ENCODE assay signal across 22 cellular contexts in genomic region chr7:41000042-41000441, GRCh38.
DNase-seq lines count a peak whose midpoint lies in the region; ATAC-seq, FAIRE-seq and TF ChIP-seq lines count a peak whose summit lies in the region.
"Had no signal": no experiment of that assay in that cellular context is flagged by ENCODE, and none has a peak within 500 bp of the region (broad histone marks: within the 10 kb centered on the region; RNA-seq: fewer than 3 reads in every experiment).

No MANE protein-coding gene starts in this region.

- POLR2A ChIA-PET in IMR-90 (lab: Charles Lee; ENCODE audit: unreplicated experiment) = no interaction called here

- H3K79me2 ChIP-seq in trophoblast cell (ENCODE audit: control insufficient read depth, insufficient read depth, low read length, poor library complexity) = peaks cover 2% of the 10 kb centered on the region

- no peak overlapping the region for H3K27ac ChIP-seq in IMR-90 (ENCODE audit: insufficient read depth, low read length)
- H3K27ac ChIP-seq in trophoblast cell (ENCODE audit: low read depth, low read length) = no peak overlapping the region
- H3K27ac ChIP-seq in small intestine (ENCODE audit: low read depth in 1 of 2, low read length in 1 of 2) = no peak overlapping the region
- H3K27ac ChIP-seq: BLaER1 had no signal

- H4K12ac ChIP-seq in trophoblast cell (ENCODE audit: low read depth, low read length) = no peak overlapping the region

- intact Hi-C loops in IMR-90 (cut with micrococcal nuclease) = no loop called here

- H4K8ac ChIP-seq in IMR-90 (ENCODE audit: low read depth in 2 of 2, low read length in 2 of 2) (no peak overlapping the region), trophoblast cell (ENCODE audit: low read depth, low read length) (no peak overlapping the region)

- DNase-seq in HTR-8/SVneo (ENCODE audit: insufficient read length, low spot score) (no peak), IMR-90 (no peak), trophoblast cell (no peak), small intestine (no peak), DMS153 (lab: John Stamatoyannopoulos, UW) (no peak)
- DNase-seq: 8988T; ACHN; BE2C; C1 segment of cervical spinal cord; CD4-positive, alpha-beta memory T cell; CD4-positive, CD25-positive, alpha-beta regulatory T cell; CD8-positive, alpha-beta memory T cell; COR-L47; DMS 273 treated with DMSO at 0.1 percent for 48 hours; DMS79 treated with DMSO at 0.1 percent for 48 hours; GF-D8 had no signal

- no peak overlapping the region for H2BK5ac ChIP-seq in IMR-90 (ENCODE audit: low read depth, low read length, poor library complexity, severe bottlenecking)
- H2BK5ac ChIP-seq in trophoblast cell (ENCODE audit: low read depth, low read length, poor library complexity) = no peak overlapping the region

- no peak overlapping the region for H3K56ac ChIP-seq in IMR-90 (ENCODE audit: extremely low read depth, insufficient read depth, low read length)

- H4K91ac ChIP-seq in IMR-90 (ENCODE audit: insufficient read depth, low read depth, low read length) (no peak overlapping the region), trophoblast cell (ENCODE audit: low read depth, low read length) (no peak overlapping the region)

- no peaks in the 10 kb centered on the region for H3K36me3 ChIP-seq in IMR-90 (ENCODE audit: control insufficient read depth, insufficient read depth, low read length)
- no peaks in the 10 kb centered on the region for H3K36me3 ChIP-seq in trophoblast cell (ENCODE audit: control insufficient read depth in 1 of 2, insufficient read depth in 2 of 2, low read length in 2 of 2)
- H3K36me3 ChIP-seq in small intestine (ENCODE audit: control insufficient read depth in 2 of 2, insufficient read depth in 2 of 2, low read length in 2 of 2) = no peaks in the 10 kb centered on the region
- H3K36me3 ChIP-seq: BE2C, BLaER1 had no signal

- CTCF ChIA-PET in IMR-90 (lab: Yijun Ruan, JAX) = no interaction called here

- H3K9me1 ChIP-seq in IMR-90 (ENCODE audit: insufficient read depth, low read length) = peaks cover 9% of the 10 kb centered on the region

- in situ Hi-C loops in IMR-90 (cut with MboI; ENCODE audit: low sequenced_read_pairs) = no loop called here

- TF ChIP-seq POLR2A in IMR-90 (IDR thresholded peaks at IDR 0.05; ENCODE audit: low read depth, low read length) = no peak

- no peak overlapping the region for H2BK12ac ChIP-seq in trophoblast cell (ENCODE audit: low read length)

- H3K18ac ChIP-seq in IMR-90 (ENCODE audit: low read depth, low read length) = no peak overlapping the region
- no peak overlapping the region for H3K18ac ChIP-seq in trophoblast cell (ENCODE audit: low read length)

- H2BK120ac ChIP-seq in IMR-90 (ENCODE audit: low read depth, low read length) (no peak overlapping the region), trophoblast cell (ENCODE audit: insufficient read depth, low read length, poor library complexity) (no peak overlapping the region)

- no peak overlapping the region for H2AFZ ChIP-seq in IMR-90 (replicated peaks; ENCODE audit: low read length, poor library complexity)
- H2AFZ ChIP-seq in trophoblast cell (ENCODE audit: insufficient read depth, low read length, poor library complexity) = no peak overlapping the region

- dilution Hi-C loops in IMR-90 (cut with HindIII; ENCODE audit: low sequenced_read_pairs, unreplicated experiment) = no loop called here

- no peak overlapping the region for H2BK15ac ChIP-seq in IMR-90 (ENCODE audit: low read depth, low read length)

- peak; percentile 63 for FAIRE-seq in HTR-8/SVneo (lab: Jason Lieb, UNC)
- no peak for FAIRE-seq in small intestine (lab: Jason Lieb, UNC)
- FAIRE-seq: A204.1, G401.6, GM12892, GM18507 had no signal

- H2AK9ac ChIP-seq in IMR-90 (replicated peaks; ENCODE audit: low read depth, low read length, poor library complexity) = no peak overlapping the region

- no CpG with 5 or more reads among the region's 5 CpGs for WGBS in IMR-90 (ENCODE audit: extremely low coverage in 2 of 2, insufficient read length in 1 of 2), 2 experiments
- WGBS in trophoblast cell (ENCODE audit: extremely low coverage, insufficient coverage, insufficient read length) = no CpG with 5 or more reads among the region's 5 CpGs
- WGBS in small intestine, 3 donors = 94 to 96% (median 96%) methylated on average over 5 of the region's 5 CpGs

- H3K4me3 ChIP-seq in IMR-90 (ENCODE audit: insufficient read depth, low read depth, low read length) (no peak overlapping the region), trophoblast cell (ENCODE audit: low read depth, low read length) (no peak overlapping the region), small intestine (ENCODE audit: low read depth in 1 of 2, low read length in 2 of 2) (no peak overlapping the region)
- H3K4me3 ChIP-seq: BLaER1 had no signal

- no peak overlapping the region for H3K14ac ChIP-seq in IMR-90 (replicated peaks; ENCODE audit: low read depth, low read length)
- H3K14ac ChIP-seq in trophoblast cell (ENCODE audit: low read length) = no peak overlapping the region

- H2BK20ac ChIP-seq in IMR-90 (ENCODE audit: low read depth, low read length) = no peak overlapping the region

- no peaks in the 10 kb centered on the region for H4K20me1 ChIP-seq in IMR-90 (ENCODE audit: insufficient read depth, low read length)
- H4K20me1 ChIP-seq: BLaER1 had no signal

- no peak overlapping the region for H4K5ac ChIP-seq in IMR-90 (ENCODE audit: low read depth, low read length)

- no peak for TF ChIP-seq CTCF in IMR-90 (conservative IDR thresholded peaks at IDR 0.05; ENCODE audit: low read depth, low read length)

- H3K27me3 ChIP-seq in IMR-90 (ENCODE audit: control insufficient read depth, insufficient read depth, low read length) = no peaks in the 10 kb centered on the region
- no peaks in the 10 kb centered on the region for H3K27me3 ChIP-seq in trophoblast cell (ENCODE audit: insufficient read depth, low read length)
- H3K27me3 ChIP-seq in small intestine (ENCODE audit: control insufficient read depth in 2 of 2, insufficient read depth in 2 of 2, low read length in 2 of 2) = no peaks in the 10 kb centered on the region
- H3K27me3 ChIP-seq: BE2C, BLaER1 had no signal

- H3K4me2 ChIP-seq in IMR-90 (ENCODE audit: low read depth, low read length) (no peak overlapping the region), trophoblast cell (ENCODE audit: low read length) (no peak overlapping the region)
- H3K4me2 ChIP-seq: BLaER1 had no signal

- no peak overlapping the region for H3K23ac ChIP-seq in IMR-90 (ENCODE audit: low read depth, low read length)
- H3K23ac ChIP-seq in trophoblast cell (ENCODE audit: low read length) = peak overlapping the region; percentile 19

- H3K9me3 ChIP-seq in IMR-90 (ENCODE audit: control insufficient read depth, insufficient read depth, low read length) (peaks cover 3% of the 10 kb centered on the region), trophoblast cell (ENCODE audit: insufficient read depth, low read depth, low read length) (no peaks in the 10 kb centered on the region), small intestine (ENCODE audit: control insufficient read depth, low read depth) (no peaks in the 10 kb centered on the region)
- H3K9me3 ChIP-seq: BE2C, BLaER1 had no signal

- H3K79me1 ChIP-seq in IMR-90 (ENCODE audit: low read depth in 1 of 2, low read length in 2 of 2) (peaks cover 0 to 5% of the 10 kb centered on the region in 2 experiments; a peak in 1 of 4 replicates), trophoblast cell (ENCODE audit: low read length) (peaks cover 22% of the 10 kb centered on the region)

- peak overlapping the region; percentile 77; the same call in 1 of the 2 replicates for H2AK5ac ChIP-seq in IMR-90 (ENCODE audit: low read depth, low read length)
- H2AK5ac ChIP-seq in trophoblast cell (ENCODE audit: low read length) = no peak overlapping the region

- BruUV-seq in IMR-90 (replicated peaks; lab: Mats Ljungman, UMichigan) = no TSS peak

- H3K4ac ChIP-seq in IMR-90 (ENCODE audit: low read depth, low read length) (no peak overlapping the region), trophoblast cell (ENCODE audit: low read depth, low read length) (no peak overlapping the region)

- no peak overlapping the region for H3K9ac ChIP-seq in IMR-90 (ENCODE audit: low read depth, low read length)
- no peak overlapping the region for H3K9ac ChIP-seq in trophoblast cell (ENCODE audit: low read length)
- H3K9ac ChIP-seq: BLaER1 had no signal

- ATAC-seq in IMR-90 (ENCODE audit: low read depth) = no peak
- no peak for ATAC-seq in GM21825 (IDR thresholded peaks at IDR 0.05; ENCODE audit: unreplicated experiment)

- H3K4me1 ChIP-seq in IMR-90 (ENCODE audit: control insufficient read depth, insufficient read depth, low read length) (peaks cover 6% of the 10 kb centered on the region), trophoblast cell (ENCODE audit: control insufficient read depth in 1 of 2, insufficient read depth in 2 of 2, low read length in 2 of 2) (peaks cover 3 to 10% of the 10 kb centered on the region in 2 experiments), small intestine (ENCODE audit: control insufficient read depth in 2 of 2, insufficient read depth in 1 of 2, low read depth in 1 of 2, low read length in 1 of 2) (no peaks in the 10 kb centered on the region)
- H3K4me1 ChIP-seq: BE2C, BLaER1 had no signal

- no peak for TF ChIP-seq RAD21 in IMR-90 (IDR thresholded peaks at IDR 0.05; ENCODE audit: low read length)

TF ChIP-seq in IMR-90, 13 proteins besides CTCF, POLR2A, EP300 and RAD21 (continues in another document):
- no peak for TF ChIP-seq RFX5 (IDR thresholded peaks at IDR 0.05; ENCODE audit: low read depth, low read length)
- no peak for TF ChIP-seq CHD1 (IDR thresholded peaks at IDR 0.05; ENCODE audit: low read depth, low read length)
- no peak for TF ChIP-seq BHLHE40 (IDR thresholded peaks at IDR 0.05; ENCODE audit: low read depth, low read length)
- no peak for TF ChIP-seq MAFK (IDR thresholded peaks at IDR 0.05; ENCODE audit: low read depth, low read length)
- no peak for TF ChIP-seq MAZ (IDR thresholded peaks at IDR 0.05; ENCODE audit: borderline replicate concordance, low read depth, low read length)
- no peak for TF ChIP-seq MXI1 (IDR thresholded peaks at IDR 0.05; ENCODE audit: borderline replicate concordance, low read depth, low read length)
- TF ChIP-seq FOS (IDR thresholded peaks at IDR 0.05; ENCODE audit: low read depth, low read length) = no peak
- no peak for TF ChIP-seq USF2 (IDR thresholded peaks at IDR 0.05; ENCODE audit: low read depth, low read length)
- TF ChIP-seq CEBPB (IDR thresholded peaks at IDR 0.05; ENCODE audit: low read depth, low read length) = no peak
